In genomic region chr12:109519787-109520186, GRCh38 we compare ENCODE assay signal across 2 cellular contexts.
TF ChIP-seq lines count a peak whose summit lies in the region.

No MANE protein-coding gene starts in this region.

TF ChIP-seq in SK-N-SH, 30 proteins besides CTCF, POLR2A, EP300 and RAD21 (continued from another document):
- no peak for TF ChIP-seq USF2 (IDR thresholded peaks at IDR 0.05; ENCODE audit: borderline replicate concordance, low read depth, low read length)
- TF ChIP-seq FOXJ3 (CRISPR knock-in tag; IDR thresholded peaks at IDR 0.05): no peak
- no peak for TF ChIP-seq MAX (IDR thresholded peaks at IDR 0.05; ENCODE audit: low read depth)
- TF ChIP-seq MEF2A (IDR thresholded peaks at IDR 0.05; ENCODE audit: borderline replicate concordance, low read depth): no peak
- no peak for TF ChIP-seq CHD2 (IDR thresholded peaks at IDR 0.05; ENCODE audit: low read length, partially characterized antibody)
- no peak for TF ChIP-seq REST (IDR thresholded peaks at IDR 0.05; ENCODE audit: low read depth, low read length)
- TF ChIP-seq PBX3 (IDR thresholded peaks at IDR 0.05): no peak
- no peak for TF ChIP-seq RXRA (IDR thresholded peaks at IDR 0.05; ENCODE audit: borderline replicate concordance, low read depth)
- no peak for TF ChIP-seq ZBTB33 (IDR thresholded peaks at IDR 0.05; ENCODE audit: borderline replicate concordance, low read depth)
- no peak for TF ChIP-seq MXI1 (IDR thresholded peaks at IDR 0.05; ENCODE audit: low read depth, low read length)
- no peak for TF ChIP-seq TCF12 (IDR thresholded peaks at IDR 0.05)
- no peak for TF ChIP-seq POLR2AphosphoS5 (IDR thresholded peaks at IDR 0.05; ENCODE audit: low read depth, low read length)
- no peak for TF ChIP-seq FOXM1 (IDR thresholded peaks at IDR 0.05; ENCODE audit: low read depth)
- no peak for TF ChIP-seq ELF1 (IDR thresholded peaks at IDR 0.05)

TF ChIP-seq in SK-N-SH treated with all-trans-retinoic acid at 6 μM for 48 hours, 23 proteins besides CTCF, POLR2A, EP300 and RAD21 (continued from another document):
- TF ChIP-seq POU6F1 (CRISPR knock-in tag; IDR thresholded peaks at IDR 0.05; ENCODE audit: borderline replicate concordance, low read depth): no peak
- TF ChIP-seq ZNF8 (CRISPR knock-in tag; IDR thresholded peaks at IDR 0.05): no peak
- TF ChIP-seq ZNF70 (CRISPR knock-in tag; IDR thresholded peaks at IDR 0.05): no peak
- no peak for TF ChIP-seq GLIS3 (CRISPR knock-in tag; IDR thresholded peaks at IDR 0.05)
- TF ChIP-seq PATZ1 (CRISPR knock-in tag; IDR thresholded peaks at IDR 0.05; ENCODE audit: borderline replicate concordance): no peak
TF ChIP-seq in SK-N-SH treated with all-trans-retinoic acid at 6 μM for 48 hours: peak in this region for 0.
